21 cellular contexts compared by ENCODE assay signal in the genomic region with DNA sequence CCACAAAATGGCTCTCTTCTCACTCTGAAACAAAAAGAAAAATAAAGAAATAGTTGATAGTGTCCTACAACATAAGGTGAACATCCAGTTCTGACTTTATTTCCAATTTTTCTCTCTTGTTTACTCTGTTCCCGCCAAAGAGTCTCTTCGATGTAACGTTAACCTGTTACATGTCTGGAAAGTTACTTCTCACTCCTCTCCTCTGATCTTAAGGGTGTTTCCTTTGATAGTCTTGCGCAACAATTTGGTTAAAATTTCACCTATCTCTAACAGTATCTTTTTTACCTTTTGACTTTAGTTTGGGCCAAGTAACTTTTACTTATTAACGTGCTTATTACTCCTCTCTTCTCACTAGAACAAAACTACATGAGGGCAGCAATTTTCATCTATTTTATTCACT.
"Had no signal": no experiment of that assay in that cellular context is flagged by ENCODE, and none has a peak within 500 bp of the region (broad histone marks: within the 10 kb centered on the region; RNA-seq: fewer than 3 reads in every experiment).

No MANE protein-coding gene starts in this region.

- H3K27me3 ChIP-seq: esophagus squamous epithelium, gastroesophageal sphincter, neutrophil, tibial nerve, upper lobe of right lung, vagina had no signal

- H3K36me3 ChIP-seq: esophagus squamous epithelium, gastroesophageal sphincter, neutrophil, tibial nerve, upper lobe of right lung, vagina had no signal

- H3K9me3 ChIP-seq: esophagus squamous epithelium, gastroesophageal sphincter, neutrophil, tibial nerve, upper lobe of right lung, vagina had no signal

- H3K4me1 ChIP-seq: esophagus squamous epithelium, gastroesophageal sphincter, tibial nerve, upper lobe of right lung, vagina had no signal

- H3K4me2 ChIP-seq: smooth muscle cell had no signal

- H3K27ac ChIP-seq: epithelial cell of prostate, esophagus squamous epithelium, gastroesophageal sphincter, neutrophil, tibial nerve, upper lobe of right lung, vagina had no signal

- H3K4me3 ChIP-seq: esophagus squamous epithelium, gastroesophageal sphincter, lung, smooth muscle cell, tibial nerve, upper lobe of right lung, vagina had no signal

- ATAC-seq: effector memory CD8-positive, alpha-beta T cell; gastroesophageal sphincter; left cardiac atrium; left ventricle myocardium superior; right cardiac atrium; stimulated activated memory B cell treated with anti-CD40 and anti-IgM and Interleukin-4, amounts not matched to agents 10 μg/mL and 1 μg/mL and 100 μg/mL, for 72 hours; upper lobe of right lung had no signal

- DNase-seq: effector memory CD8-positive, alpha-beta T cell; esophagus squamous epithelium; foreskin fibroblast; glutamatergic neuron; islet precursor cell; left cardiac atrium; left ventricle myocardium superior; mesenchymal stem cell; naive B cell; nephron progenitor cell; right cardiac atrium; stimulated activated CD4-positive, alpha-beta T cell treated with anti-CD3 and anti-CD28 coated beads, Interleukin-4, amount 100 ng/mL, for 24 hours; upper lobe of right lung had no signal
